In genomic region chr20:36871640-36872570, GRCh38 we compare ENCODE assay signal across 1 cellular context.
A peak's percentile ranks its signal among the peaks of the same experiment; 100 is the strongest.
TF ChIP-seq lines count a peak whose summit lies in the region.

No MANE protein-coding gene starts in this region.

TF ChIP-seq in HepG2, 621 proteins besides CTCF, POLR2A, EP300 and RAD21 (continued from another document):
- TF ChIP-seq TFDP1 (CRISPR knock-in tag; IDR thresholded peaks at IDR 0.05; ENCODE audit: borderline replicate concordance) (peak; percentile 5; the same call in 1 of the 2 replicates), ARNTL (CRISPR knock-in tag; IDR thresholded peaks at IDR 0.05) (0 out of 2 replicates have a peak, but pooled peaks have one; percentile 22), STAT5B (CRISPR knock-in tag; IDR thresholded peaks at IDR 0.05) (no peak), ZNF550 (CRISPR knock-in tag; IDR thresholded peaks at IDR 0.05; ENCODE audit: borderline replicate concordance) (peak; percentile 27; the same call in 1 of the 2 replicates), ZNF572 (CRISPR knock-in tag; IDR thresholded peaks at IDR 0.05) (0 out of 2 replicates have a peak, but pooled peaks have one; percentile 33), ZNF672 (CRISPR knock-in tag; IDR thresholded peaks at IDR 0.05) (no peak), DNMT1 (CRISPR knock-in tag; IDR thresholded peaks at IDR 0.05) (peak; percentile 80), ZNF331 (CRISPR knock-in tag; IDR thresholded peaks at IDR 0.05) (peak; percentile 60; the same call in 1 of the 2 replicates), ZNF614 (CRISPR knock-in tag; IDR thresholded peaks at IDR 0.05; ENCODE audit: borderline replicate concordance) (peak; percentile 68), CHD2 (IDR thresholded peaks at IDR 0.05; ENCODE audit: low read depth, low read length) (no peak), GLI4 (CRISPR knock-in tag; IDR thresholded peaks at IDR 0.05; ENCODE audit: borderline replicate concordance) (0 out of 2 replicates have a peak, but pooled peaks have one; percentile 0), SIX4 (CRISPR knock-in tag; IDR thresholded peaks at IDR 0.05) (no peak), ZNF619 (CRISPR knock-in tag; IDR thresholded peaks at IDR 0.05) (no peak), TARDBP (CRISPR knock-in tag; IDR thresholded peaks at IDR 0.05) (peak; percentile 95), ZNF891 (CRISPR knock-in tag; IDR thresholded peaks at IDR 0.05) (no peak), KLF13 (CRISPR knock-in tag; IDR thresholded peaks at IDR 0.05) (peak; percentile 49; the same call in 1 of the 2 replicates), ZNF501 (CRISPR knock-in tag; IDR thresholded peaks at IDR 0.05) (peak; percentile 58; the same call in 1 of the 2 replicates), ZNF292 (CRISPR knock-in tag; IDR thresholded peaks at IDR 0.05; ENCODE audit: borderline replicate concordance, low read depth) (peak; percentile 61), RARA (CRISPR knock-in tag; IDR thresholded peaks at IDR 0.05) (peak; percentile 81), ZFP91 (CRISPR knock-in tag; IDR thresholded peaks at IDR 0.05; ENCODE audit: borderline replicate concordance) (peak; percentile 54; the same call in 1 of the 2 replicates), ZHX2 (IDR thresholded peaks at IDR 0.05; ENCODE audit: low read depth) (no peak), ZHX2 (CRISPR knock-in tag; IDR thresholded peaks at IDR 0.05; ENCODE audit: borderline replicate concordance) (no peak), ZNF629 (CRISPR knock-in tag; conservative IDR thresholded peaks at IDR 0.05) (peak; percentile 53), TRIM22 (IDR thresholded peaks at IDR 0.05) (no peak), NR3C1 (CRISPR knock-in tag; IDR thresholded peaks at IDR 0.05) (no peak), ZNF724P (CRISPR knock-in tag; IDR thresholded peaks at IDR 0.05; ENCODE audit: borderline replicate concordance) (peak; percentile 92; the same call in 1 of the 2 replicates), CEBPG (CRISPR knock-in tag; IDR thresholded peaks at IDR 0.05) (peak; percentile 64), ZNF878 (CRISPR knock-in tag; IDR thresholded peaks at IDR 0.05) (peak; percentile 66; the same call in 1 of the 2 replicates), HMG20B (CRISPR knock-in tag; conservative IDR thresholded peaks at IDR 0.05) (peak; percentile 14; the same call in 1 of the 2 replicates), ZNF205 (CRISPR knock-in tag; IDR thresholded peaks at IDR 0.05) (0 out of 2 replicates have a peak, but pooled peaks have one; percentile 41), ZNF678 (CRISPR knock-in tag; IDR thresholded peaks at IDR 0.05) (peak; percentile 74; the same call in 1 of the 2 replicates), NFE2 (CRISPR knock-in tag; IDR thresholded peaks at IDR 0.05) (no peak)
